ENCODE assay signal across 8 cellular contexts in the genomic region with DNA sequence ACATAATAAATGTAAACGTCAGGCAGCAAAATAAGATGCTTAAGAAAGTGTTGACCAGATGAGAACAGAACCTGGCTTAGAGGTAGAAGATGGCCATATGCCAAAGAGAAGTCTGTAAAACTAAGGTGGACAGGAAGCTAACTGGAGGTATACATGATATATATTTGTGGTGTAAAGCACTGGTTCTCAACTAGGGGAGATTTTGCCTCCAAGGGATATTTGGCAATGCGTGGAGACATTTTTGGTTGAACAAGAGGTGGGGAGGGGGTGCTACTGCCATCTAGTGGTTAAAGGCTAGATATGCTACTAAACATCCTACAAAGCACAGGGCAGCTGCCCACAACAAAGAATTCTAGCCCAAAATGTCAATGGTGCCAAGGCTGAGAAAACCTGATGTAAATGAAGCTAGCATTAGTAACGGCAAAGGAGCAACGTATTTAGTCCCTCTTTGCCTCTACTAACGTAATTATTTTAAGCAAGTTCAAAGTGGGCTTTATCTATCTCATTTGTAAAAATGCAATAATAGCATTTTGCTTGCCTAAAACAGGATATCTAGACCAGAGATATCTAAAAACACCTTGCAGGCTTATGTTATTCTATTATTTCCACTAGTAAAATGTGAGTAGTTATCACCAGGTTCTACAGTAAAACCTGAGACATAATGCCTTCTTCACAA.
DNase-seq lines count a peak whose midpoint lies in the region; ATAC-seq, FAIRE-seq and TF ChIP-seq lines count a peak whose summit lies in the region.

No MANE protein-coding gene starts in this region.

- H3K9me3 ChIP-seq in A673 (ENCODE audit: low read depth, low read length, poor library complexity, severe bottlenecking) (no peaks in the 10 kb centered on the region), PC-3 (ENCODE audit: low read length) (no peaks in the 10 kb centered on the region), osteoblast (ENCODE audit: low read depth, low read length) (no peaks in the 10 kb centered on the region)

- H3K79me2 ChIP-seq in PC-3 (ENCODE audit: low read length) (no peaks in the 10 kb centered on the region), osteoblast (ENCODE audit: insufficient read depth, low read length) (no peaks in the 10 kb centered on the region)

- no TSS peak for BruUV-seq in A673 (replicated peaks; lab: Mats Ljungman, UMichigan)
- BruUV-seq in PC-3 (replicated peaks; lab: Mats Ljungman, UMichigan): no TSS peak

- H2AFZ ChIP-seq in PC-3 (ENCODE audit: low read length): no peak overlapping the region
- no peak overlapping the region for H2AFZ ChIP-seq in osteoblast (ENCODE audit: low read length)

- H3K36me3 ChIP-seq in A673 (ENCODE audit: insufficient read depth, low read length, poor library complexity, severe bottlenecking) (no peaks in the 10 kb centered on the region), PC-3 (ENCODE audit: low read depth, low read length) (no peaks in the 10 kb centered on the region), osteoblast (ENCODE audit: insufficient read depth, low read length) (no peaks in the 10 kb centered on the region)

- H3K9ac ChIP-seq in PC-3 (ENCODE audit: low read length): no peak overlapping the region

- peak; percentile 87 for DNase-seq in A673 (ENCODE audit: low spot score)
- no peak for DNase-seq in GM13976 (ENCODE audit: low spot score)
- peak; percentile 61 for DNase-seq in Jurkat, Clone E6-1 (ENCODE audit: low read depth, low spot score)
- DNase-seq in PC-3: peak; percentile 64
- peak; percentile 25 for DNase-seq in activated T-cell treated with anti-CD3 and anti-CD28 coated beads for 4 hours
- DNase-seq in fibroblast of the aortic adventitia (ENCODE audit: low read depth): peak; percentile 84
- no peak for DNase-seq in osteoblast (ENCODE audit: insufficient read length, low spot score, missing footprints)
- DNase-seq in urothelium cell line (ENCODE audit: low spot score): peak; percentile 19

- no peak for FAIRE-seq in urothelium cell line (lab: Jason Lieb, UNC)

- H4K20me1 ChIP-seq in PC-3 (ENCODE audit: low read length): no peaks in the 10 kb centered on the region
- no peaks in the 10 kb centered on the region for H4K20me1 ChIP-seq in osteoblast (ENCODE audit: insufficient read depth, low read length)

- intact Hi-C loops in A673 (cut with micrococcal nuclease; ENCODE audit: unreplicated experiment) (loop anchor here (1.0 kb wide), 1 partner anchor 851 kb away; no protein-coding TSS in a partner anchor), PC-3 (cut with micrococcal nuclease) (loop anchor here (1.0 kb wide), 2 partner anchors 89 to 851 kb away; no protein-coding TSS in a partner anchor)

- H3K9me2 ChIP-seq in PC-3 (replicated peaks; ENCODE audit: low read length): no peaks in the 10 kb centered on the region

- no peak overlapping the region for H3K4me3 ChIP-seq in A673 (ENCODE audit: low read depth, low read length, poor library complexity, severe bottlenecking)
- no peak overlapping the region for H3K4me3 ChIP-seq in Jurkat, Clone E6-1 (ENCODE audit: low read length)
- no peak overlapping the region for H3K4me3 ChIP-seq in PC-3 (ENCODE audit: low read length)
- H3K4me3 ChIP-seq in fibroblast of the aortic adventitia (ENCODE audit: low read depth, low read length): no peak overlapping the region
- H3K4me3 ChIP-seq in osteoblast (ENCODE audit: insufficient read depth, low read length): no peak overlapping the region

- H3K27ac ChIP-seq in A673 (ENCODE audit: low read depth, low read length, poor library complexity, severe bottlenecking): no peak overlapping the region
- no peak overlapping the region for H3K27ac ChIP-seq in PC-3 (ENCODE audit: low read length)
- H3K27ac ChIP-seq in osteoblast (ENCODE audit: low read depth, low read length): no peak overlapping the region

- H3K4me1 ChIP-seq in A673 (ENCODE audit: insufficient read depth, low read length, poor library complexity, severe bottlenecking) (no peaks in the 10 kb centered on the region), PC-3 (ENCODE audit: insufficient read depth, low read length) (no peaks in the 10 kb centered on the region), osteoblast (ENCODE audit: insufficient read depth, low read length) (no peaks in the 10 kb centered on the region)

- ATAC-seq in PC-3: peak; percentile 71

- in situ Hi-C loops in GM13976 (cut with MboI; ENCODE audit: low sequenced_read_pairs, unreplicated experiment): loop anchor here (25.0 kb wide), 1 partner anchor 844 kb away; no protein-coding TSS in a partner anchor

- POLR2A ChIA-PET in A673 (lab: Charles Lee; ENCODE audit: low non-redundant PET) (no interaction called here), PC-3 (lab: Charles Lee; ENCODE audit: unreplicated experiment) (no interaction called here)

- H3F3A ChIP-seq in PC-3 (ENCODE audit: low read length, unreplicated experiment): no peaks in the 10 kb centered on the region

- CTCF ChIA-PET in A673 (lab: Charles Lee): no interaction called here
- CTCF ChIA-PET in PC-3 (lab: Charles Lee): interaction anchor here (0.5 to 1.1 kb wide), 3 partner anchors 15 to 1540 kb away, joined by 3 to 4 read pairs (median 3); no protein-coding TSS in a partner anchor

- no peak overlapping the region for H3K4me2 ChIP-seq in PC-3 (ENCODE audit: low read length)
- H3K4me2 ChIP-seq in osteoblast (ENCODE audit: insufficient read depth, low read length): no peak overlapping the region

- peak; percentile 87 for TF ChIP-seq CTCF in A673 (conservative IDR thresholded peaks at IDR 0.05; ENCODE audit: low read depth, low read length)
- TF ChIP-seq CTCF in GM13976 (IDR thresholded peaks at IDR 0.05; ENCODE audit: borderline replicate concordance, control extremely low read depth, extremely low read depth, insufficient read depth, missing control alignments): peak; percentile 47
- TF ChIP-seq CTCF in PC-3 (conservative IDR thresholded peaks at IDR 0.05; ENCODE audit: low read depth, low read length): peak; percentile 81
- peak; percentile 92 for TF ChIP-seq CTCF in fibroblast of the aortic adventitia (IDR thresholded peaks at IDR 0.05; ENCODE audit: insufficient read depth, low read length)
- TF ChIP-seq CTCF in osteoblast (IDR thresholded peaks at IDR 0.05; ENCODE audit: extremely low read depth, low read depth, low read length): peak; percentile 91

- H3K27me3 ChIP-seq in A673 (replicated peaks; ENCODE audit: insufficient read depth, low read depth, low read length, poor library complexity): no peaks in the 10 kb centered on the region
- H3K27me3 ChIP-seq in PC-3 (ENCODE audit: low read length): no peaks in the 10 kb centered on the region
- H3K27me3 ChIP-seq in osteoblast (ENCODE audit: insufficient read depth, low read length): no peaks in the 10 kb centered on the region

Comparison
In these comparisons a context has a peak if more than half of its experiments do, and no peak if none do; other contexts are left out.
1. DNase-seq: peak in A673 (single experiment), Jurkat, Clone E6-1 (single experiment), PC-3 (single experiment), activated T-cell treated with anti-CD3 and anti-CD28 coated beads for 4 hours (single experiment), fibroblast of the aortic adventitia (single experiment) and urothelium cell line (single experiment); none in GM13976 (single experiment) and osteoblast (single experiment).
2. Peak in every context shown above with its lines, with median percentiles within 50 percentile points of each other: CTCF ChIP-seq.